ENCODE assay signal across 30 cellular contexts in genomic region chr16:48676836-48677235, GRCh38.
DNase-seq lines count a peak whose midpoint lies in the region; ATAC-seq and TF ChIP-seq lines count a peak whose summit lies in the region.
"Had no signal": no experiment of that assay in that cellular context is flagged by ENCODE, and none has a peak within 500 bp of the region (broad histone marks: within the 10 kb centered on the region; RNA-seq: fewer than 3 reads in every experiment).

No MANE protein-coding gene starts in this region.

- H3K4me1 ChIP-seq in GM23248 (ENCODE audit: insufficient read depth) (no peaks in the 10 kb centered on the region), foreskin keratinocyte (no peaks in the 10 kb centered on the region)
- H3K4me1 ChIP-seq: ascending aorta, esophagus muscularis mucosa, left ventricle myocardium inferior, tibial nerve had no signal

- peaks cover 2% of the 10 kb centered on the region for H3K27me3 Mint-ChIP-seq in activated naive CD8-positive, alpha-beta T cell treated with anti-CD3 and anti-CD28 coated beads, Interleukin-2, amount 50 U/mL, for 24 hours
- H3K27me3 Mint-ChIP-seq: activated naive CD4-positive, alpha-beta T cell treated with anti-CD3 and anti-CD28 coated beads, Interleukin-2, amount 10 ng/mL, durations not matched to agents 7 days and 5 days had no signal

- DNase-seq in GM23248 (peak; percentile 45), NCI-H226 (peak; percentile 51), astrocyte of the cerebellum (ENCODE audit: low read depth) (peak; percentile 6), foreskin keratinocyte (peak; percentile 8 to 11), germinal center (ENCODE audit: low spot score) (no peak)
- no peak for DNase-seq in activated naive CD8-positive, alpha-beta T cell treated with anti-CD3 and anti-CD28 coated beads, Interleukin-2, amount 50 U/mL, for 24 hours
- DNase-seq: activated B cell treated with CpG ODN at 0.5 μM for 24 hours; activated naive CD4-positive, alpha-beta T cell treated with anti-CD3 and anti-CD28 coated beads, Interleukin-2, amount 10 ng/mL, durations not matched to agents 7 days and 5 days; activated T-cell treated with anti-CD3 and anti-CD28 coated beads, Interleukin-2, amount 50 U/mL, for 4 hours; CD4-positive, alpha-beta memory T cell; DMS153; effector CD8-positive, alpha-beta T cell; immature natural killer cell; left ventricle myocardium inferior; mucosa of descending colon; NCI-H1417; NCI-H510A treated with DMSO at 0.1 percent for 48 hours; SIG-M5; stimulated activated CD4-positive, alpha-beta T cell treated with anti-CD3 and anti-CD28 coated beads, Interleukin-2, amount 100 ng/mL, for 24 hours; T-helper 2 cell had no signal

- H3K4me3 Mint-ChIP-seq in activated naive CD8-positive, alpha-beta T cell treated with anti-CD3 and anti-CD28 coated beads, Interleukin-2, amount 50 U/mL, for 24 hours: no peak overlapping the region
- H3K4me3 Mint-ChIP-seq: activated B cell treated with CpG ODN at 0.5 μM for 24 hours; activated naive CD4-positive, alpha-beta T cell treated with anti-CD3 and anti-CD28 coated beads, Interleukin-2, amount 10 ng/mL, durations not matched to agents 7 days and 5 days; activated T-cell treated with anti-CD3 and anti-CD28 coated beads, Interleukin-2, amount 50 U/mL, for 4 hours; CD4-positive, alpha-beta memory T cell; GM23338; immature natural killer cell; neural progenitor cell; stimulated activated naive CD8-positive, alpha-beta T cell treated with anti-CD3 and anti-CD28 coated beads, Interleukin-15, Interleukin-2, amounts not matched to agents 100 ng/mL and 50 ng/mL, for 24 hours had no signal

- H3K9me3 Mint-ChIP-seq in activated naive CD8-positive, alpha-beta T cell treated with anti-CD3 and anti-CD28 coated beads, Interleukin-2, amount 50 U/mL, for 24 hours: peaks cover 4% of the 10 kb centered on the region
- H3K9me3 Mint-ChIP-seq: activated naive CD4-positive, alpha-beta T cell treated with anti-CD3 and anti-CD28 coated beads, Interleukin-2, amount 10 ng/mL, durations not matched to agents 7 days and 5 days; activated T-cell treated with anti-CD3 and anti-CD28 coated beads, Interleukin-2, amount 50 U/mL, for 4 hours had no signal

- TF ChIP-seq CTCF in astrocyte of the cerebellum (IDR thresholded peaks at IDR 0.05; ENCODE audit: low read depth, low read length, missing control alignments) (no peak), foreskin keratinocyte (conservative IDR thresholded peaks at IDR 0.05) (no peak)

- peak; percentile 35 for ATAC-seq in foreskin keratinocyte
- no peak for ATAC-seq in HG02588 (IDR thresholded peaks at IDR 0.05; ENCODE audit: unreplicated experiment)
- no peak for ATAC-seq in HG03521 (IDR thresholded peaks at IDR 0.05; ENCODE audit: unreplicated experiment)
- no peak for ATAC-seq in activated naive CD8-positive, alpha-beta T cell treated with anti-CD3 and anti-CD28 coated beads, Interleukin-2, amount 50 U/mL, for 24 hours
- ATAC-seq: activated T-cell treated with anti-CD3 and anti-CD28 coated beads, Interleukin-2, amount 50 U/mL, for 4 hours; GM12878; GM23338; mucosa of descending colon had no signal

- H3K9ac ChIP-seq in GM23248: no peak overlapping the region
- H3K9ac ChIP-seq: neural progenitor cell had no signal

- no peaks in the 10 kb centered on the region for H3K9me3 ChIP-seq in GM23248 (ENCODE audit: low read depth)
- H3K9me3 ChIP-seq: mucosa of descending colon had no signal

- no peak overlapping the region for H3K4me3 ChIP-seq in GM23248
- no peak overlapping the region for H3K4me3 ChIP-seq in astrocyte of the cerebellum (ENCODE audit: low read depth, low read length)
- H3K4me3 ChIP-seq: ascending aorta, esophagus muscularis mucosa, GM12878, GM23338, left ventricle myocardium inferior, mucosa of descending colon, neural progenitor cell, tibial nerve had no signal

- no peaks in the 10 kb centered on the region for H3K36me3 ChIP-seq in GM23248 (ENCODE audit: low read depth)
- H3K36me3 ChIP-seq: ascending aorta, esophagus muscularis mucosa, left ventricle myocardium inferior, neural progenitor cell, tibial nerve had no signal

- H3K27ac Mint-ChIP-seq in activated naive CD8-positive, alpha-beta T cell treated with anti-CD3 and anti-CD28 coated beads, Interleukin-2, amount 50 U/mL, for 24 hours: no peak overlapping the region
- H3K27ac Mint-ChIP-seq: activated B cell treated with CpG ODN at 0.5 μM for 24 hours; activated naive CD4-positive, alpha-beta T cell treated with anti-CD3 and anti-CD28 coated beads, Interleukin-2, amount 10 ng/mL, durations not matched to agents 7 days and 5 days; CD4-positive, alpha-beta memory T cell; GM23338; immature natural killer cell; neural progenitor cell; progenitor cell of endocrine pancreas; stimulated activated naive CD8-positive, alpha-beta T cell treated with anti-CD3 and anti-CD28 coated beads, Interleukin-15, Interleukin-2, amounts not matched to agents 100 ng/mL and 50 ng/mL, for 24 hours had no signal

- no peak overlapping the region for H3K27ac ChIP-seq in GM23248
- no peak overlapping the region for H3K27ac ChIP-seq in foreskin keratinocyte
- H3K27ac ChIP-seq: ascending aorta, esophagus muscularis mucosa, left ventricle myocardium inferior, neural progenitor cell, tibial nerve had no signal

- no peak overlapping the region for H2AFZ ChIP-seq in GM23248
- H2AFZ ChIP-seq: GM23338, neural progenitor cell had no signal

- H3K27me3 ChIP-seq in GM23248 (replicated peaks; ENCODE audit: insufficient read depth) (no peaks in the 10 kb centered on the region), foreskin keratinocyte (no peaks in the 10 kb centered on the region)
- H3K27me3 ChIP-seq: ascending aorta, neural progenitor cell, tibial nerve had no signal

- H3K79me2 ChIP-seq in GM23248 (ENCODE audit: insufficient read depth): no peaks in the 10 kb centered on the region

- H3K9me2 ChIP-seq in GM23248 (ENCODE audit: insufficient read depth): no peaks in the 10 kb centered on the region

- H3K4me2 ChIP-seq in GM23248 (ENCODE audit: unreplicated experiment): no peak overlapping the region
- H3K4me2 ChIP-seq: GM23338, neural progenitor cell had no signal

- no peaks in the 10 kb centered on the region for H3F3A ChIP-seq in GM23248 (ENCODE audit: insufficient read depth)

- no peaks in the 10 kb centered on the region for H4K20me1 ChIP-seq in GM23248 (ENCODE audit: insufficient read depth)

- no peaks in the 10 kb centered on the region for H3K36me3 Mint-ChIP-seq in activated naive CD8-positive, alpha-beta T cell treated with anti-CD3 and anti-CD28 coated beads, Interleukin-2, amount 50 U/mL, for 24 hours (ENCODE audit: low read depth)
- H3K36me3 Mint-ChIP-seq: activated naive CD4-positive, alpha-beta T cell treated with anti-CD3 and anti-CD28 coated beads, Interleukin-2, amount 10 ng/mL, durations not matched to agents 7 days and 5 days; CD4-positive, alpha-beta memory T cell; neural progenitor cell had no signal

- WGBS in GM23248 (ENCODE audit: low coverage in 1 of 2, low lambda C conversion rate in 2 of 2, missing lambda C conversion rate in 2 of 2), 2 experiments: 67 to 70% methylated on average over 3 of the region's 3 CpGs

- in situ Hi-C loops in GM23248 (cut with MboI) (no loop called here), astrocyte of the cerebellum (cut with HindIII; ENCODE audit: low sequenced_read_pairs) (loop anchor here (10.0 kb wide), 1 partner anchor 678 kb away; no protein-coding TSS in a partner anchor)

- H3K4me1 Mint-ChIP-seq in activated naive CD8-positive, alpha-beta T cell treated with anti-CD3 and anti-CD28 coated beads, Interleukin-2, amount 50 U/mL, for 24 hours: no peaks in the 10 kb centered on the region
- H3K4me1 Mint-ChIP-seq: activated B cell treated with CpG ODN at 0.5 μM for 24 hours; activated naive CD4-positive, alpha-beta T cell treated with anti-CD3 and anti-CD28 coated beads, Interleukin-2, amount 10 ng/mL, durations not matched to agents 7 days and 5 days; CD4-positive, alpha-beta memory T cell; immature natural killer cell; neural progenitor cell had no signal

Comparison
In these comparisons a context has a peak if more than half of its experiments do, and no peak if none do; other contexts are left out.
1. DNase-seq: peak in GM23248 (single experiment), NCI-H226 (single experiment), astrocyte of the cerebellum (single experiment) and foreskin keratinocyte (2 of 2); none in germinal center (single experiment) and activated naive CD8-positive, alpha-beta T cell treated with anti-CD3 and anti-CD28 coated beads, Interleukin-2, amount 50 U/mL, for 24 hours (single experiment).